Comparison of ENCODE assay signal across 22 cellular contexts in the genomic region with DNA sequence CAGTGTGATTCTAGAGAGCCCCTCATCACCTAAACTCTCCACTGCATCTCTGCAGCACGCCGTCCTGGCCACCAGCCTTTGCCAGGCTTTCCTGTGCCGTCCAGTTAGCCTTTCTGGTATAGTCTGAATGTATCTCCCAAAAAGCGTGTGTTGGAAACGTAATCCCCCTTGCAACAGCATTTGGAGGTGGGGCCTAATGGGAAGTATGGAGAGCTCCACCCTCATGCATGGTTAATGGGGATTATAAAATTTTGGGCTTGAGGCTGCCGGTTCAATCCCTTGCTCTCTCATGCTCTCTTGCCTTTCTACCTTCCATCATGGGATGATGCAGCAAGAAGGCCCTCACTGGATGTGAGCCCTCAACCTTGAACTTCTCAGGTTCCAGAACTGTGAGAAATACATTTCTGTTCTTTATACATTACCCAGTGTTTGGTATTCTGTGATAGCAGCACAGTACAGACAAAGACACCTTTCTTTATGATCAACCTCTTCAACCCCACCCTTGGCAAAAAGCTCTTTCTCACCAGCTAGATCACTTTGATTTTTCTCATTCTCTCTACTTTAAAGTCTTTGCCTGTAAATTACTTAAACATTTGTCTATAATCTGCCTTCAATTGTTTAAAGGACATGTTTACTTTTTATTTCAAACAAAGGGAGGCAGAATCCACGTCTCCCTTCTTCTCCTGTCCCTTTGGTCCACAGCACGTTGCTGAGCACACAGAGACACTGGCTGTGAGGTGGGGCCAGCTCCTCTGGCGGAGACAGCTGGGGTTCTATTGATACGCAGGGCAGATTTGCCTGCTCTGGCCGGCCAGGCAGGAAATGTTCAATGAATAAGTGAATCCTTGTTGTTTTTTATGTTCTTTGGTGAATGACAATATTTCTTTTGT. TPM values are rescaled to one million over a fixed set of nuclear protein-coding genes. Genes with fewer than 3 reads are reported as not detected.
DNase-seq lines count a peak whose midpoint lies in the region; ATAC-seq, FAIRE-seq and TF ChIP-seq lines count a peak whose summit lies in the region.
"Had no signal": no experiment of that assay in that cellular context is flagged by ENCODE, and none has a peak within 500 bp of the region (broad histone marks: within the 10 kb centered on the region; RNA-seq: fewer than 3 reads in every experiment).

No MANE protein-coding gene starts in this region.

- H3K9me3 ChIP-seq in left ventricle myocardium inferior (replicated peaks), result peaks cover 23% of the 10 kb centered on the region
- peaks cover 0 to 17% (median 0%) of the 10 kb centered on the region in 12 donors for H3K9me3 ChIP-seq in heart left ventricle
- H3K9me3 ChIP-seq in hepatocyte (ENCODE audit: low read depth), result peaks cover 9% of the 10 kb centered on the region
- H3K9me3 ChIP-seq: stomach had no signal

- TF ChIP-seq CTCF in left ventricle myocardium inferior (IDR thresholded peaks at IDR 0.05; ENCODE audit: borderline replicate concordance), result no peak
- no peak for TF ChIP-seq CTCF in heart left ventricle (IDR thresholded peaks at IDR 0.05)
- TF ChIP-seq CTCF in hepatocyte (IDR thresholded peaks at IDR 0.05; ENCODE audit: poor library complexity), result no peak

- no peaks in the 10 kb centered on the region for H4K20me1 ChIP-seq in hepatocyte (ENCODE audit: insufficient read depth, poor library complexity, severe bottlenecking)

- TF ChIP-seq POLR2A in heart left ventricle (IDR thresholded peaks at IDR 0.05), result no peak

- H3K27me3 ChIP-seq in left ventricle myocardium inferior (ENCODE audit: low read depth), result no peaks in the 10 kb centered on the region
- no peaks in the 10 kb centered on the region for H3K27me3 ChIP-seq in heart left ventricle
- no peaks in the 10 kb centered on the region for H3K27me3 ChIP-seq in hepatocyte
- H3K27me3 ChIP-seq: stomach, transverse colon had no signal

- intact Hi-C loops in left ventricle myocardium inferior (cut with micrococcal nuclease), result no loop called here
- intact Hi-C loops in heart left ventricle (cut with DNase I), result loop anchor here in 7 of 10 donors (5.0 to 10.0 kb wide), 3 partner anchors 53 to 315 kb away; partner anchors contain the start of gene NEDD9 (in 3 of the 7)

- no peak overlapping the region for H2AFZ ChIP-seq in hepatocyte

- no peak overlapping the region for H3K4me2 ChIP-seq in hepatocyte

- H3K4me3 ChIP-seq in left ventricle myocardium inferior, result no peak overlapping the region
- H3K4me3 ChIP-seq in heart left ventricle, result no peak overlapping the region
- H3K4me3 ChIP-seq in hepatocyte, result no peak overlapping the region
- H3K4me3 ChIP-seq: SK-N-MC, stomach, transverse colon had no signal

- no peak for ATAC-seq in heart left ventricle
- ATAC-seq in GM21390 (IDR thresholded peaks at IDR 0.05; ENCODE audit: unreplicated experiment), result no peak

- no peaks in the 10 kb centered on the region for H3K4me1 ChIP-seq in left ventricle myocardium inferior
- no peaks in the 10 kb centered on the region for H3K4me1 ChIP-seq in heart left ventricle
- no peaks in the 10 kb centered on the region for H3K4me1 ChIP-seq in hepatocyte (ENCODE audit: insufficient read depth)
- H3K4me1 ChIP-seq: transverse colon had no signal

- H3K9me2 ChIP-seq in hepatocyte (replicated peaks; ENCODE audit: insufficient read depth), result no peaks in the 10 kb centered on the region

- 66 to 85% (median 76%) methylated on average over 11 of the region's 11 CpGs for WGBS in heart left ventricle, 4 donors
- WGBS in hepatocyte (ENCODE audit: low lambda C conversion rate, missing lambda C conversion rate), result 48% methylated on average over 11 of the region's 11 CpGs

- no peaks in the 10 kb centered on the region for H3K79me2 ChIP-seq in hepatocyte

- FAIRE-seq in urothelium cell line (lab: Jason Lieb, UNC), result no peak

- H3K27ac ChIP-seq in left ventricle myocardium inferior (replicated peaks) (peak overlapping the region; percentile 6), heart left ventricle (no peak overlapping the region), hepatocyte (peak overlapping the region; percentile 40)
- H3K27ac ChIP-seq: SK-N-MC, stomach, transverse colon, WERI-Rb-1 had no signal

- DNase-seq in left ventricle myocardium inferior, result no peak
- DNase-seq in heart left ventricle, result no peak
- peak; percentile 14 for DNase-seq in NCI-H748 treated with DMSO at 0.1 percent for 48 hours (lab: John Stamatoyannopoulos, UW)
- DNase-seq in hepatocyte (ENCODE audit: low spot score), result no peak
- DNase-seq in urothelium cell line (ENCODE audit: low spot score), result peak; percentile 61
- no peak for DNase-seq in activated gamma-delta T cell treated with Interleukin-2 at 50 U/mL for 16 hours
- no peak for DNase-seq in NCI-H526 (lab: John Stamatoyannopoulos, UW)
- DNase-seq: activated CD4-positive, alpha-beta T cell treated with anti-CD3 and anti-CD28 coated beads, Interleukin-2, amount 50 U/mL, for 48 hours; activated effector memory CD4-positive, alpha-beta T cell treated with anti-CD3 and anti-CD28 coated beads, Interleukin-2, amount 50 U/mL, for 16 hours; C1 segment of cervical spinal cord; cortex of kidney; mesenchymal stem cell; naive B cell; NCI-H1092 treated with DMSO at 0.1 percent for 48 hours; NCI-H2029 treated with DMSO at 0.1 percent for 48 hours; NCI-H446; retina; stomach; transverse colon; WERI-Rb-1 had no signal

- H3K36me3 ChIP-seq in left ventricle myocardium inferior (peaks cover 9% of the 10 kb centered on the region), heart left ventricle (peaks cover 0 to 18% (median 8%) of the 10 kb centered on the region in 9 donors), hepatocyte (replicated peaks; ENCODE audit: insufficient read depth, low read depth) (no peaks in the 10 kb centered on the region)
- H3K36me3 ChIP-seq: WERI-Rb-1 had no signal

RNA-seq across cellular contexts. Expression of gene NEDD9, which starts 53.1 kb away (rescaled TPM):
- 28.1 TPM for total RNA-seq in left ventricle myocardium inferior
- total RNA-seq in heart left ventricle, result 10 to 100 TPM; 10.2 to 55.7 (median 20.9) TPM
- 10 to 100 TPM; 13.4 to 21.2 TPM for polyA plus RNA-seq in heart left ventricle
- total RNA-seq in hepatocyte, result 55.1 and 57.3 TPM in 2 replicates
- 59.3 and 67.1 TPM in 2 replicates for polyA plus RNA-seq in hepatocyte

Comparison
In these comparisons a context has a peak if more than half of its experiments do, and no peak if none do; other contexts are left out.
1. H3K27ac ChIP-seq: peak in left ventricle myocardium inferior (single experiment) and hepatocyte (single experiment); none in heart left ventricle (0 of 12).
2. DNase-seq: peak in NCI-H748 treated with DMSO at 0.1 percent for 48 hours (single experiment) and urothelium cell line (single experiment); none in left ventricle myocardium inferior (single experiment), heart left ventricle (0 of 5), hepatocyte (single experiment), activated gamma-delta T cell treated with Interleukin-2 at 50 U/mL for 16 hours (single experiment) and NCI-H526 (0 of 2).